In genomic region chr1:234430691-234431090, GRCh38 we compare ENCODE assay signal across 8 cellular contexts.
"Had no signal": no experiment of that assay in that cellular context is flagged by ENCODE, and none has a peak within 500 bp of the region (broad histone marks: within the 10 kb centered on the region; RNA-seq: fewer than 3 reads in every experiment).

No MANE protein-coding gene starts in this region.

- ATAC-seq: GM12878 had no signal

- H3K4me3 ChIP-seq: GM12878 had no signal

- DNase-seq: GDM1, GF-D8 had no signal

- FAIRE-seq: G401.6, GM12891, GM12892, GM18507, GM19239 had no signal
